8 cellular contexts compared by ENCODE assay signal in the genomic region with DNA sequence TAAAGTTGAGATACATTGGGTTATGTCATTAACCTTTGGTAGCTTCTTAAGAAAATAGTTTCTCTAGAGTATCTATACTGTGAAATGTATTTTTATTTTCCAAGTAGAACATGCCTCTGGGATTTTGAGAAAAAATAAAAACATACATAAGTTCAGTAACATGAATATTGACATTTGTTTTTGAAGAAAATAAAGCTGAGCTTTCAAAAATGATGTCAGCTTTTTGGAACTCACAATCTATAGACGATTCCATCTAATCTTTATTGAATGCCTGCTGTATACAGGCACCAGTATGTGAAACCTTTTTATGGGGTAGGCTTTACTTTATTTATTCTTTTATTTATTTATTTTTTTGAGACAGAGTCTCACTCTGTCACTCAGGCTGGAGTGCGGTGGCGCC.
"Had no signal": no experiment of that assay in that cellular context is flagged by ENCODE, and none has a peak within 500 bp of the region (broad histone marks: within the 10 kb centered on the region; RNA-seq: fewer than 3 reads in every experiment).

No MANE protein-coding gene starts in this region.

- FAIRE-seq: H1, H54, HTR-8/SVneo had no signal

- H2AFZ ChIP-seq: GM23338 had no signal

- H3K4me3 ChIP-seq: GM23338 had no signal

- DNase-seq: H9, HCEC 1CT, KBM-7 had no signal

- H3K27ac ChIP-seq: KMS-11 had no signal

- H3K9ac ChIP-seq: KMS-11 had no signal

- ATAC-seq: GM23338 had no signal

- H3K4me2 ChIP-seq: GM23338, KMS-11 had no signal
